In the genomic region with DNA sequence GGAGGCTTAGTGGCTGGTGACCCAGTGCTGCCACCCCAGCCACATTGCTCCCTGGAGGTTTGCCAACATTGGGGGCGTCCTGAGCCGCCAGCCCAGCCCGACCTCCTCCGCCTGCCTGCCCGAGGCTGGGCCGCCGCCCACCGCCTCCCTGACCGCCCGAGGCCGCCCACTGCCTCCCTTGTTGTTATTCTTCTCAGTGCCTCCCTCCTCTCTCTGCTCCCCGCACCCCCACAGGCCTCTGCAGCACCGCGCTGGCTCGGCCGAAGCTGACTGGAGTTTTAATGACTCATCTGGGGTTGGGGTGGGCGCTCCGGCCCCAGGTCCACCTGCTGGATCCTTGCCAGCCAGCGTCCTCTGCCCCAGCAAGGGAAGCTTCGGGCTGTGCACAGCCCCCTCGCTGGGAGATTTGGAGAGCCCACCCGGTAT, we compare ENCODE assay signal across 25 cellular contexts.
"Had no signal": no experiment of that assay in that cellular context is flagged by ENCODE, and none has a peak within 500 bp of the region (broad histone marks: within the 10 kb centered on the region; RNA-seq: fewer than 3 reads in every experiment).

No MANE protein-coding gene starts in this region.

- H3K4me3 ChIP-seq: left lung, lower lobe of right lung, psoas muscle, right lobe of liver, smooth muscle cell, testis, thyroid gland, transverse colon, upper lobe of left lung, vagina had no signal

- H3K27ac ChIP-seq: left lung, lower lobe of right lung, neutrophil, parathyroid adenoma, psoas muscle, right lobe of liver, testis, thyroid gland, transverse colon, upper lobe of left lung, vagina had no signal

- DNase-seq: kidney glomerular epithelial cell; left cardiac atrium; left lung; lower lobe of right lung; mammary epithelial cell; mesenchymal stem cell; naive thymus-derived CD8-positive, alpha-beta T cell; occipital lobe; psoas muscle; right lobe of liver; stimulated activated CD4-positive, alpha-beta T cell treated with anti-CD3 and anti-CD28 coated beads, Interleukin-1b, Interleukin-23, amount 100 ng/mL, for 48 hours; stimulated activated CD4-positive, alpha-beta T cell treated with anti-CD3 and anti-CD28 coated beads, Interleukin-2, amount 100 ng/mL, for 48 hours; stimulated activated CD4-positive, alpha-beta T cell treated with anti-CD3 and anti-CD28 coated beads, Interleukin-4, amount 100 ng/mL, for 4 hours; stimulated activated CD8-positive, alpha-beta memory T cell treated with anti-CD3 and anti-CD28 coated beads, Interleukin-4, amount 100 ng/mL, for 48 hours; stimulated activated naive CD4-positive, alpha-beta T cell treated with Interleukin-2 at 50 U/mL for 16 hours; stimulated activated naive CD8-positive, alpha-beta T cell treated with anti-CD3 and anti-CD28 coated beads, Interleukin-15, amount 100 ng/mL, for 72 hours; testis; thyroid gland; transverse colon had no signal

- H3K9ac ChIP-seq: parathyroid adenoma had no signal

- H3K36me3 ChIP-seq: left lung, lower lobe of right lung, neutrophil, right lobe of liver, thyroid gland, transverse colon, upper lobe of left lung, vagina had no signal

- H3K27me3 ChIP-seq: neutrophil, right lobe of liver, testis, thyroid gland, transverse colon, upper lobe of left lung, vagina had no signal

- H3K9me3 ChIP-seq: lower lobe of right lung, neutrophil, psoas muscle, right lobe of liver, testis, thyroid gland, transverse colon, upper lobe of left lung, vagina had no signal

- ATAC-seq: left cardiac atrium; left lung; lower lobe of right lung; naive thymus-derived CD8-positive, alpha-beta T cell; psoas muscle; right lobe of liver; stimulated activated memory B cell treated with anti-CD40 and anti-IgM and Interleukin-4, amounts not matched to agents 10 μg/mL and 1 μg/mL and 100 μg/mL, for 72 hours; stimulated activated naive CD8-positive, alpha-beta T cell treated with anti-CD3 and anti-CD28 coated beads, Interleukin-15, amount 100 ng/mL, for 72 hours had no signal

- H3K4me2 ChIP-seq: smooth muscle cell had no signal

- H2AFZ ChIP-seq: parathyroid adenoma had no signal

- H3K4me1 ChIP-seq: left lung, lower lobe of right lung, parathyroid adenoma, psoas muscle, right lobe of liver, testis, thyroid gland, transverse colon, upper lobe of left lung, vagina had no signal
